Comparison of ENCODE assay signal across 25 cellular contexts in genomic region chr3:39213613-39214012, GRCh38. TPM values are rescaled to one million over a fixed set of nuclear protein-coding genes. Genes with fewer than 3 reads are reported as not detected.
"Had no signal": no experiment of that assay in that cellular context is flagged by ENCODE, and none has a peak within 500 bp of the region (broad histone marks: within the 10 kb centered on the region; RNA-seq: fewer than 3 reads in every experiment).

No MANE protein-coding gene starts in this region.

- H3K4me3 ChIP-seq: MG63, Peyer's patch, SJCRH30 had no signal

- H3K27ac ChIP-seq: brain microvascular endothelial cell, Peyer's patch, RWPE1, SJCRH30, WERI-Rb-1 had no signal

- H3K4me1 ChIP-seq: SJCRH30 had no signal

- H3K4me2 ChIP-seq: KMS-11, SK-N-SH had no signal

- H3K9ac ChIP-seq: KMS-11, SK-N-SH had no signal

- H3K27me3 Mint-ChIP-seq: activated naive CD8-positive, alpha-beta T cell treated with anti-CD3 and anti-CD28 coated beads for 36 hours had no signal

- H3K4me3 Mint-ChIP-seq: activated CD4-positive, alpha-beta memory T cell treated with anti-CD3 and anti-CD28 coated beads, Interleukin-2, amount 10 ng/mL, durations not matched to agents 7 days and 5 days; activated CD4-positive, alpha-beta T cell treated with anti-CD3 and anti-CD28 coated beads for 36 hours; activated naive CD4-positive, alpha-beta T cell treated with anti-CD3 and anti-CD28 coated beads for 36 hours; activated naive CD8-positive, alpha-beta T cell treated with anti-CD3 and anti-CD28 coated beads for 36 hours; activated T-helper 17 cell treated with anti-CD3 and anti-CD28 coated beads, Interleukin-2, amount 50 U/mL, for 72 hours had no signal

- H3K9me2 ChIP-seq: SK-N-SH had no signal

- DNase-seq: activated CD4-positive, alpha-beta memory T cell treated with anti-CD3 and anti-CD28 coated beads, Interleukin-2, amount 10 ng/mL, durations not matched to agents 7 days and 5 days; activated CD4-positive, alpha-beta T cell treated with anti-CD3 and anti-CD28 coated beads for 36 hours; activated CD4-positive, alpha-beta T cell treated with anti-CD3 and anti-CD28 coated beads, Interleukin-2, amount 50 U/mL, for 1 hour; activated gamma-delta T cell; activated naive CD4-positive, alpha-beta T cell treated with anti-CD3 and anti-CD28 coated beads for 36 hours; activated naive CD8-positive, alpha-beta T cell treated with anti-CD3 and anti-CD28 coated beads for 36 hours; activated T-cell treated with anti-CD3 and anti-CD28 coated beads for 4 hours; activated T-cell treated with anti-CD3 and anti-CD28 coated beads, Interleukin-2, amount 50 U/mL, for 48 hours; brain microvascular endothelial cell; MG63; NCI-H1105; NCI-H1436 treated with DMSO at 0.1 percent for 48 hours; NCI-H187; NCI-H2081; NCI-H510A treated with DMSO at 0.1 percent for 48 hours; NCI-H69; Peyer's patch; Right ventricle myocardium superior; SJCRH30; SK-N-SH; T-helper 1 cell; WERI-Rb-1 had no signal

- H3K9me3 Mint-ChIP-seq: activated CD4-positive, alpha-beta memory T cell treated with anti-CD3 and anti-CD28 coated beads, Interleukin-2, amount 10 ng/mL, durations not matched to agents 7 days and 5 days; activated naive CD4-positive, alpha-beta T cell treated with anti-CD3 and anti-CD28 coated beads for 36 hours; activated naive CD8-positive, alpha-beta T cell treated with anti-CD3 and anti-CD28 coated beads for 36 hours; activated T-helper 17 cell treated with anti-CD3 and anti-CD28 coated beads, Interleukin-2, amount 50 U/mL, for 72 hours had no signal

- H3K36me3 Mint-ChIP-seq: activated naive CD8-positive, alpha-beta T cell treated with anti-CD3 and anti-CD28 coated beads for 36 hours had no signal

- H3K27ac Mint-ChIP-seq: activated CD4-positive, alpha-beta memory T cell treated with anti-CD3 and anti-CD28 coated beads, Interleukin-2, amount 10 ng/mL, durations not matched to agents 7 days and 5 days; activated CD4-positive, alpha-beta T cell treated with anti-CD3 and anti-CD28 coated beads for 36 hours; activated naive CD4-positive, alpha-beta T cell treated with anti-CD3 and anti-CD28 coated beads for 36 hours; activated naive CD8-positive, alpha-beta T cell treated with anti-CD3 and anti-CD28 coated beads for 36 hours; activated T-helper 17 cell treated with anti-CD3 and anti-CD28 coated beads, Interleukin-2, amount 50 U/mL, for 72 hours had no signal

- ATAC-seq: activated CD4-positive, alpha-beta T cell treated with anti-CD3 and anti-CD28 coated beads for 36 hours; activated T-helper 17 cell treated with anti-CD3 and anti-CD28 coated beads, Interleukin-2, amount 50 U/mL, for 72 hours had no signal

- H3K9me3 ChIP-seq: MG63, Peyer's patch, SJCRH30, SK-N-SH had no signal

- H3K36me3 ChIP-seq: brain microvascular endothelial cell, MG63, Peyer's patch, SJCRH30, WERI-Rb-1 had no signal

- H3K27me3 ChIP-seq: brain microvascular endothelial cell, MG63, Peyer's patch, SJCRH30 had no signal

RNA-seq across cellular contexts. Expression of gene XIRP1, which starts 21.2 kb away (rescaled TPM):
- polyA plus RNA-seq: SK-N-SH had no signal
